Comparison of ENCODE assay signal across 12 cellular contexts in the genomic region with DNA sequence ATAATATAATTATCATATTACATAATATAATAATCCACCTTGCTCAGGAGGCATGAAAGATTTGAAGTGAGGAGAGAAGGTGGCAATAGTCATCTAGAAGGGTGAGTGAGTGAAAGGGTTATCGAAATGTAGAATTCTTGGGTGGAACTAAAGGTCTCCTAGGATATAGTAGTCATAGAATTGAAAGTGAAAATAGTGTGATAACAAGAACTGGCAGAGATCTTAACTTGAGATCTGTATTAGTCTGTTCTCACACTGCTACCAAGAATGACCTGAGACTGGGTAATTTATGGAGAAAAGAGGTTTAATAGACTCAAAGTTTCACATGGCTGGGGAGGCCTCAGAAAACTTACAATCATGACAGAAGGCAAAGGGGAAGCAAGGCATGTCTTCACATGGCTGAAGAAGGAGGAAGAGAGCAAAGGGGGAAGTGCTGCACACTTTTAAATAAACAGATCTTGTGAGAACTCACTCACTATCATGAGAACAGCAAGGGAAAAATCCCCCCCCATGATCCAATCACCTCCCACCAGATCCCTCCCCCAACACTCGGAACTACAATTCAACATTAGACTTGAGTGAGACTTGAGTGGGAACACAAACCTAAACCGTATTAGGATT.
DNase-seq lines count a peak whose midpoint lies in the region; ATAC-seq, FAIRE-seq and TF ChIP-seq lines count a peak whose summit lies in the region.
"Had no signal": no experiment of that assay in that cellular context is flagged by ENCODE, and none has a peak within 500 bp of the region (broad histone marks: within the 10 kb centered on the region; RNA-seq: fewer than 3 reads in every experiment).

No MANE protein-coding gene starts in this region.

- H2AFZ ChIP-seq in keratinocyte (ENCODE audit: control insufficient read depth, low read length), result no peak overlapping the region

- no peaks in the 10 kb centered on the region for H3K27me3 ChIP-seq in keratinocyte (ENCODE audit: control insufficient read depth, extremely low read depth, insufficient read depth, low read length)

- ATAC-seq in GM18909 (IDR thresholded peaks at IDR 0.05; ENCODE audit: poor library complexity, unreplicated experiment) (peak; percentile 69), HG02623 (IDR thresholded peaks at IDR 0.05; ENCODE audit: unreplicated experiment) (peak; percentile 57), HG03469 (IDR thresholded peaks at IDR 0.05; ENCODE audit: unreplicated experiment) (peak; percentile 77), left ventricle myocardium superior (no peak)

- dilution Hi-C loops in keratinocyte (cut with MboI; ENCODE audit: extremely low pct_ligation_motif_present, low sequenced_read_pairs), result no loop called here

- no peaks in the 10 kb centered on the region for H3K4me1 ChIP-seq in keratinocyte (ENCODE audit: control insufficient read depth, extremely low read depth, insufficient read depth, low read length)

- no peaks in the 10 kb centered on the region for H4K20me1 ChIP-seq in keratinocyte (ENCODE audit: control insufficient read depth, extremely low read depth, insufficient read depth, low read length)

- H3K27ac ChIP-seq in keratinocyte (ENCODE audit: control insufficient read depth, insufficient read depth, low read length), result no peak overlapping the region
- H3K27ac ChIP-seq: RWPE1 had no signal

- no peak for TF ChIP-seq CTCF in keratinocyte (optimal IDR thresholded peaks at IDR 0.05 in 1 of 3, IDR thresholded peaks at IDR 0.05 in 1 of 3, conservative IDR thresholded peaks at IDR 0.05 in 1 of 3; ENCODE audit: extremely low read depth in 1 of 3, insufficient read depth in 2 of 3, low read length in 3 of 3)

- no peak overlapping the region for H3K4me2 ChIP-seq in keratinocyte (ENCODE audit: control insufficient read depth, extremely low read depth, insufficient read depth, low read depth, low read length)

- no peaks in the 10 kb centered on the region for H3K9me3 ChIP-seq in keratinocyte (ENCODE audit: control insufficient read depth, low read depth, low read length)

- no peak overlapping the region for H3K9ac ChIP-seq in keratinocyte (ENCODE audit: control insufficient read depth, extremely low read depth, insufficient read depth, low read length)

- peak; percentile 44 for FAIRE-seq in keratinocyte (lab: Jason Lieb, UNC)

- H3K36me3 ChIP-seq in keratinocyte (ENCODE audit: control insufficient read depth in 2 of 2, extremely low read depth in 1 of 2, insufficient read depth in 2 of 2, low read length in 2 of 2), result no peaks in the 10 kb centered on the region

- DNase-seq in keratinocyte (ENCODE audit: low read depth, low spot score) (no peak), EL (no peak), T1000 (lab: John Stamatoyannopoulos, UW) (no peak), AG08395 (ENCODE audit: low spot score) (no peak), left ventricle myocardium superior (no peak)
- DNase-seq: activated B cell treated with CpG ODN at 0.5 μM for 24 hours; hypothalamus; stimulated activated CD4-positive, alpha-beta T cell treated with anti-CD3 and anti-CD28 coated beads, Interleukin-1b, Interleukin-23, amount 100 ng/mL, for 48 hours had no signal

- H3K9me1 ChIP-seq in keratinocyte (ENCODE audit: control insufficient read depth, extremely low read depth, insufficient read depth, low read length), result no peaks in the 10 kb centered on the region

- no peaks in the 10 kb centered on the region for H3K79me2 ChIP-seq in keratinocyte (ENCODE audit: control insufficient read depth, insufficient read depth, low read length)

- intact Hi-C loops in left ventricle myocardium superior (cut with micrococcal nuclease), result no loop called here

- H3K4me3 ChIP-seq in keratinocyte (ENCODE audit: control insufficient read depth in 2 of 3, extremely low read depth in 1 of 3, insufficient read depth in 2 of 3, low read depth in 1 of 3, low read length in 3 of 3), result no peak overlapping the region
